In genomic region chr4:30434656-30435055, GRCh38 we compare ENCODE assay signal across 19 cellular contexts.
A peak's percentile ranks its signal among the peaks of the same experiment; 100 is the strongest.
DNase-seq lines count a peak whose midpoint lies in the region; ATAC-seq and TF ChIP-seq lines count a peak whose summit lies in the region.
"Had no signal": no experiment of that assay in that cellular context is flagged by ENCODE, and none has a peak within 500 bp of the region (broad histone marks: within the 10 kb centered on the region; RNA-seq: fewer than 3 reads in every experiment).

No MANE protein-coding gene starts in this region.

- H2AFZ ChIP-seq in HCT116 (ENCODE audit: low read depth, low read length, poor library complexity, severe bottlenecking) (peak overlapping the region; percentile 30), SU-DHL-6 (ENCODE audit: low read depth, low read length, severe bottlenecking) (peak overlapping the region; percentile 26)

- H3K9me2 ChIP-seq in HCT116 (ENCODE audit: insufficient read depth) (no peaks in the 10 kb centered on the region), SU-DHL-6 (replicated peaks; ENCODE audit: insufficient read depth, low read length) (no peaks in the 10 kb centered on the region)

- no TSS peak for BruUV-seq in MCF 10A (replicated peaks; lab: Mats Ljungman, UMichigan)
- BruUV-seq in HCT116 (replicated peaks; lab: Mats Ljungman, UMichigan): no TSS peak

- no peak overlapping the region for H3K4me3 ChIP-seq in breast epithelium
- H3K4me3 ChIP-seq in HCT116 (replicated peaks in 1 of 2; ENCODE audit: low read depth in 1 of 2, low read length in 2 of 2): no peak overlapping the region
- H3K4me3 ChIP-seq in SU-DHL-6 (ENCODE audit: insufficient read depth, low read length, poor library complexity, severe bottlenecking): no peak overlapping the region
- H3K4me3 ChIP-seq: BLaER1 treated with 17β-estradiol and CSF1 and Interleukin-3, amounts not matched to agents 10 nM and 100 nM; GM12878; HAP-1 had no signal

- peaks cover 18% of the 10 kb centered on the region for H3K4me1 Mint-ChIP-seq in MCF 10A (ENCODE audit: insufficient read depth, unreplicated experiment)
- H3K4me1 Mint-ChIP-seq: B cell, IgD-negative memory B cell had no signal

- no peaks in the 10 kb centered on the region for H3K79me2 ChIP-seq in HCT116 (ENCODE audit: insufficient read depth, low read length)
- no peaks in the 10 kb centered on the region for H3K79me2 ChIP-seq in SU-DHL-6 (ENCODE audit: insufficient read depth, low read length)

- H3K27ac Mint-ChIP-seq in MCF 10A (ENCODE audit: low read depth, unreplicated experiment): no peak overlapping the region
- H3K27ac Mint-ChIP-seq: B cell; CD8-positive, alpha-beta T cell; IgD-negative memory B cell had no signal

- CTCF ChIA-PET in MCF 10A (lab: Yijun Ruan, JAX): interaction anchor here (0.7 kb wide), 1 partner anchor 632 kb away, joined by 3 read pairs; no protein-coding TSS in a partner anchor
- CTCF ChIA-PET in HCT116 (lab: Charles Lee): no interaction called here

- intact Hi-C loops in MCF 10A (cut with micrococcal nuclease) (no loop called here), breast epithelium (cut with DNase I; ENCODE audit: low total_unique reads) (no loop called here), HCT116 (cut with micrococcal nuclease) (no loop called here)

- H3K36me3 ChIP-seq in breast epithelium: no peaks in the 10 kb centered on the region
- H3K36me3 ChIP-seq in HCT116 (ENCODE audit: control insufficient read depth in 1 of 2, insufficient read depth in 2 of 2, low read length in 2 of 2): no peaks in the 10 kb centered on the region
- no peaks in the 10 kb centered on the region for H3K36me3 ChIP-seq in SU-DHL-6 (ENCODE audit: low read length)
- H3K36me3 ChIP-seq: BLaER1 treated with 17β-estradiol and CSF1 and Interleukin-3, amounts not matched to agents 10 nM and 100 nM; HAP-1 had no signal

- H3K9ac ChIP-seq in HCT116 (ENCODE audit: low read length) (no peak overlapping the region), SU-DHL-6 (ENCODE audit: low read length) (no peak overlapping the region)
- H3K9ac ChIP-seq: BLaER1 treated with 17β-estradiol and CSF1 and Interleukin-3, amounts not matched to agents 10 nM and 100 nM had no signal

- POLR2A ChIA-PET in MCF 10A (lab: Yijun Ruan, JAX) (interaction anchor here (0.6 kb wide), 2 partner anchors 18 to 50 kb away, joined by 3 read pairs; no protein-coding TSS in a partner anchor), HCT116 (lab: Charles Lee) (interaction anchor here (1.0 kb wide), 1 partner anchor 10 kb away, joined by 3 read pairs; no protein-coding TSS in a partner anchor)

- H3K4me3 Mint-ChIP-seq in MCF 10A (ENCODE audit: unreplicated experiment): peak overlapping the region; percentile 57
- H3K4me3 Mint-ChIP-seq: B cell; CD8-positive, alpha-beta T cell; IgD-negative memory B cell had no signal

- H4K20me1 ChIP-seq in HCT116 (ENCODE audit: insufficient read depth): no peaks in the 10 kb centered on the region
- H4K20me1 ChIP-seq in SU-DHL-6 (ENCODE audit: low read depth, low read length): no peaks in the 10 kb centered on the region
- H4K20me1 ChIP-seq: BLaER1 treated with 17β-estradiol and CSF1 and Interleukin-3, amounts not matched to agents 10 nM and 100 nM had no signal

- TF ChIP-seq POLR2A in breast epithelium (IDR thresholded peaks at IDR 0.05): no peak
- no peak for TF ChIP-seq POLR2A in HCT116 (IDR thresholded peaks at IDR 0.05; ENCODE audit: borderline replicate concordance, extremely low read depth, insufficient read depth, insufficient read length)

- DNase-seq in MCF 10A (ENCODE audit: unreplicated experiment): peak; percentile 2
- no peak for DNase-seq in breast epithelium (ENCODE audit: low spot score in 2 of 2)
- no peak for DNase-seq in HCT116 (ENCODE audit: low read depth, low spot score)
- no peak for DNase-seq in SIG-M5 treated with dmso at 0.1 percent for 504 hours (lab: John Stamatoyannopoulos, UW; ENCODE audit: unreplicated experiment)
- DNase-seq in anterior cingulate cortex (lab: John Stamatoyannopoulos, UW): no peak
- DNase-seq: 8988T; CD8-positive, alpha-beta T cell; DMS 273 treated with DMSO at 0.1 percent for 48 hours; DMS53; GF-D8; KBM-7 had no signal

- H3K27ac ChIP-seq in breast epithelium (no peak overlapping the region), HCT116 (ENCODE audit: low read depth, low read length) (no peak overlapping the region), SU-DHL-6 (ENCODE audit: low read depth, low read length) (no peak overlapping the region)
- H3K27ac ChIP-seq: BLaER1 treated with 17β-estradiol and CSF1 and Interleukin-3, amounts not matched to agents 10 nM and 100 nM had no signal

- H3K27me3 Mint-ChIP-seq in MCF 10A (ENCODE audit: insufficient read depth, unreplicated experiment): no peaks in the 10 kb centered on the region
- H3K27me3 Mint-ChIP-seq: B cell, IgD-negative memory B cell had no signal

- ATAC-seq in HCT116 (no peak), GM21390 (IDR thresholded peaks at IDR 0.05; ENCODE audit: unreplicated experiment) (no peak)
- ATAC-seq: CD8-positive, alpha-beta T cell; HepG2 had no signal

- TF ChIP-seq CTCF in MCF 10A (IDR thresholded peaks at IDR 0.05; ENCODE audit: unreplicated experiment): no peak
- TF ChIP-seq CTCF in breast epithelium (IDR thresholded peaks at IDR 0.05): no peak
- TF ChIP-seq CTCF in HCT116 (IDR thresholded peaks at IDR 0.05 in 2 of 3, conservative IDR thresholded peaks at IDR 0.05 in 1 of 3; ENCODE audit: borderline replicate concordance in 1 of 3, insufficient read depth in 1 of 3, low read depth in 2 of 3, low read length in 2 of 3): no peak
- TF ChIP-seq CTCF in SU-DHL-6 (IDR thresholded peaks at IDR 0.05; ENCODE audit: insufficient read depth, low read length, poor library complexity, severe bottlenecking): no peak

- TF ChIP-seq RAD21 in HCT116 (IDR thresholded peaks at IDR 0.05; ENCODE audit: low read depth): no peak

- H3F3A ChIP-seq in SU-DHL-6 (ENCODE audit: insufficient read depth): no peaks in the 10 kb centered on the region

- RAD21 ChIA-PET in HCT116 (lab: Charles Lee; ENCODE audit: low non-redundant PET in 1 of 2, low total read pairs in 2 of 2, uncharacterized antibody in 2 of 2, unreplicated experiment in 2 of 2): no interaction called here

- H3K36me3 Mint-ChIP-seq in MCF 10A (ENCODE audit: insufficient read depth, unreplicated experiment): no peaks in the 10 kb centered on the region
- H3K36me3 Mint-ChIP-seq: CD8-positive, alpha-beta T cell; IgD-negative memory B cell had no signal

- H3K4me1 ChIP-seq in breast epithelium: no peaks in the 10 kb centered on the region
- peaks cover 0 to 10% of the 10 kb centered on the region in 2 experiments; a peak in 2 of 4 replicates for H3K4me1 ChIP-seq in HCT116 (ENCODE audit: control insufficient read depth in 1 of 2, insufficient read depth in 2 of 2, low read length in 2 of 2)
- H3K4me1 ChIP-seq: HAP-1 had no signal

- no peaks in the 10 kb centered on the region for H3K9me3 ChIP-seq in breast epithelium
- no peaks in the 10 kb centered on the region for H3K9me3 ChIP-seq in HCT116 (ENCODE audit: control insufficient read depth in 1 of 2, insufficient read depth in 1 of 2, low read depth in 1 of 2, low read length in 2 of 2)
- no peaks in the 10 kb centered on the region for H3K9me3 ChIP-seq in SU-DHL-6 (ENCODE audit: insufficient read depth, low read length)
- H3K9me3 ChIP-seq: BLaER1 treated with 17β-estradiol and CSF1 and Interleukin-3, amounts not matched to agents 10 nM and 100 nM; HAP-1 had no signal

- no peaks in the 10 kb centered on the region for H3K27me3 ChIP-seq in breast epithelium
- no peaks in the 10 kb centered on the region for H3K27me3 ChIP-seq in HCT116 (ENCODE audit: insufficient read depth, low read length)
- no peaks in the 10 kb centered on the region for H3K27me3 ChIP-seq in SU-DHL-6 (ENCODE audit: low read length)
- H3K27me3 ChIP-seq: BLaER1 treated with 17β-estradiol and CSF1 and Interleukin-3, amounts not matched to agents 10 nM and 100 nM had no signal

- H3K4me2 ChIP-seq in HCT116 (ENCODE audit: low read length) (no peak overlapping the region), SU-DHL-6 (ENCODE audit: low read depth, low read length, poor library complexity, severe bottlenecking) (no peak overlapping the region)
- H3K4me2 ChIP-seq: BLaER1 treated with 17β-estradiol and CSF1 and Interleukin-3, amounts not matched to agents 10 nM and 100 nM had no signal

- H3K9me3 Mint-ChIP-seq in MCF 10A (ENCODE audit: unreplicated experiment): no peaks in the 10 kb centered on the region

TF ChIP-seq in HCT116, 20 proteins besides CTCF, POLR2A, EP300 and RAD21 (continues in another document):
- TF ChIP-seq CEBPB (IDR thresholded peaks at IDR 0.05; ENCODE audit: low read depth) (no peak), SRF (IDR thresholded peaks at IDR 0.05; ENCODE audit: low read depth) (no peak), POLR2AphosphoS5 (IDR thresholded peaks at IDR 0.05; ENCODE audit: low read depth, low read length) (no peak), ZNF274 (IDR thresholded peaks at IDR 0.05; ENCODE audit: low read depth, low read length) (no peak), ZFX (IDR thresholded peaks at IDR 0.05) (no peak), CBX3 (IDR thresholded peaks at IDR 0.05; ENCODE audit: low read depth) (no peak), ELF1 (IDR thresholded peaks at IDR 0.05; ENCODE audit: borderline replicate concordance, low read depth) (no peak), EGR1 (IDR thresholded peaks at IDR 0.05; ENCODE audit: low read depth) (no peak), SIN3A (IDR thresholded peaks at IDR 0.05; ENCODE audit: low read depth) (no peak), MAX (IDR thresholded peaks at IDR 0.05) (no peak)
